ENCODE assay signal across 8 cellular contexts in the genomic region with DNA sequence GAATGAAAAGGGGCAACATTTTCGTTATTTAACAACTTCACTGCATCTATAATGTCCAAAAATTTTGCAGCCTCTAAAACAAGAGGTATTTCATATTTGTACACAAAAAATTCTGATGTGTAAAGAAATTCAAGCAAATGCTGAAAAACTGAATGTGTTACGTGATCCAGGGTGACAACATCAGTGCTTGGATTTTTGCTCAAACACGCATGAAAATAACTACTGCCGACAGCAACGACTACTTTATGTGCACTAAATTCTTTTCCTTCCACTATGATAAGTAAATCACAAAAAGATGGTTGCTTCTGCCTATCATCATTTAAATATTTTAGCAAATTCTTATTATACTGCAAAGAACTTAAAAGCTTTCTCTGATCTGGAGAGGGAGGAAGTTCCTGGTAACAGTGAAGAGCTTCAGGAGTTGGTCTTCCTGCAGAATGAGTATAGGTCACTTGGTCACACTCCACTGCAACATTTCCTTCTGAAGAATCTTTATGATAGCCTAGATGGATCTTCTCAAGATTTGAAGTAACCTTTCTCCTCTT. TPM values are rescaled to one million over a fixed set of nuclear protein-coding genes. Genes with fewer than 3 reads are reported as not detected.
DNase-seq lines count a peak whose midpoint lies in the region; ATAC-seq, FAIRE-seq and TF ChIP-seq lines count a peak whose summit lies in the region.

No MANE protein-coding gene starts in this region.

- H3K27me3 ChIP-seq in ACC112 (ENCODE audit: insufficient read depth, low read length) = no peaks in the 10 kb centered on the region
- no peaks in the 10 kb centered on the region for H3K27me3 ChIP-seq in GM23248 (replicated peaks; ENCODE audit: insufficient read depth)
- no peaks in the 10 kb centered on the region for H3K27me3 ChIP-seq in left lung

- TF ChIP-seq CTCF in left lung (IDR thresholded peaks at IDR 0.05) (no peak), type B pancreatic cell (conservative IDR thresholded peaks at IDR 0.05) (no peak)

- H3K79me2 ChIP-seq in ACC112 (ENCODE audit: control insufficient read depth, insufficient read depth, low read length, unreplicated experiment) = peaks cover 50% of the 10 kb centered on the region
- peaks cover 71% of the 10 kb centered on the region for H3K79me2 ChIP-seq in GM23248 (ENCODE audit: insufficient read depth)

- 23 to 28% methylated on average over 5 of the region's 5 CpGs for WGBS in GM23248 (ENCODE audit: low coverage in 1 of 2, low lambda C conversion rate in 2 of 2, missing lambda C conversion rate in 2 of 2), 2 experiments

- no peaks in the 10 kb centered on the region for H3K27me3 Mint-ChIP-seq in activated T-helper 17 cell treated with anti-CD3 and anti-CD28 coated beads, Interleukin-2, amount 50 U/mL, for 72 hours
- H3K27me3 Mint-ChIP-seq in type B pancreatic cell = no peaks in the 10 kb centered on the region

- H3K9ac ChIP-seq in GM23248 = peak overlapping the region; percentile 95

- peaks cover 3% of the 10 kb centered on the region; the same call in 1 of the 2 replicates for H4K20me1 ChIP-seq in GM23248 (ENCODE audit: insufficient read depth)

- H3K27ac Mint-ChIP-seq in activated T-helper 17 cell treated with anti-CD3 and anti-CD28 coated beads, Interleukin-2, amount 50 U/mL, for 72 hours = peak overlapping the region; percentile 97
- peak overlapping the region; percentile 94 for H3K27ac Mint-ChIP-seq in type B pancreatic cell

- peak overlapping the region; percentile 95 for H3K4me2 ChIP-seq in GM23248 (ENCODE audit: unreplicated experiment)

- H3K27ac ChIP-seq in ACC112 (ENCODE audit: low read depth, low read length) (no peak overlapping the region), GM23248 (peak overlapping the region; percentile 90), left lung (peak overlapping the region; percentile 94 to 97)

- peaks cover 49% of the 10 kb centered on the region for H3K4me1 Mint-ChIP-seq in activated T-helper 17 cell treated with anti-CD3 and anti-CD28 coated beads, Interleukin-2, amount 50 U/mL, for 72 hours
- H3K4me1 Mint-ChIP-seq in type B pancreatic cell (ENCODE audit: unreplicated experiment) = peaks cover 41% of the 10 kb centered on the region

- peak overlapping the region; percentile 99 for H3K4me3 Mint-ChIP-seq in activated T-helper 17 cell treated with anti-CD3 and anti-CD28 coated beads, Interleukin-2, amount 50 U/mL, for 72 hours
- H3K4me3 Mint-ChIP-seq in type B pancreatic cell = peak overlapping the region; percentile 97

- peaks cover 24% of the 10 kb centered on the region for H3K4me1 ChIP-seq in ACC112 (ENCODE audit: control insufficient read depth, insufficient read depth, low read length, unreplicated experiment)
- H3K4me1 ChIP-seq in GM23248 (ENCODE audit: insufficient read depth) = peaks cover 39% of the 10 kb centered on the region
- H3K4me1 ChIP-seq in left lung = peaks cover 22 to 51% of the 10 kb centered on the region in 2 donors

- H2AFZ ChIP-seq in ACC112 (ENCODE audit: low read length, unreplicated experiment) = peak overlapping the region; percentile 78
- H2AFZ ChIP-seq in GM23248 = peak overlapping the region; percentile 83

- H3F3A ChIP-seq in GM23248 (ENCODE audit: insufficient read depth) = peaks cover 26% of the 10 kb centered on the region

- ATAC-seq in activated T-helper 17 cell treated with anti-CD3 and anti-CD28 coated beads, Interleukin-2, amount 50 U/mL, for 72 hours (replicated peaks) = no peak
- ATAC-seq in left lung (peak; percentile 18), HG03095 (IDR thresholded peaks at IDR 0.05; ENCODE audit: unreplicated experiment) (no peak)

- in situ Hi-C loops in GM23248 (cut with MboI) = no loop called here

- H3K9me3 ChIP-seq in GM23248 (ENCODE audit: low read depth) (no peaks in the 10 kb centered on the region), left lung (no peaks in the 10 kb centered on the region)

- DNase-seq in GM23248 (peak; percentile 48), left lung (no peak), type B pancreatic cell (ENCODE audit: extremely low spot score, unreplicated experiment) (no peak), NCI-H1092 treated with DMSO at 0.1 percent for 48 hours (lab: John Stamatoyannopoulos, UW) (no peak), urothelium cell line (ENCODE audit: low spot score) (no peak)

- intact Hi-C loops in left lung (cut with DNase I) = no loop called here

- H3K9me2 ChIP-seq in GM23248 (ENCODE audit: insufficient read depth) = no peaks in the 10 kb centered on the region

- H3K36me3 Mint-ChIP-seq in activated T-helper 17 cell treated with anti-CD3 and anti-CD28 coated beads, Interleukin-2, amount 50 U/mL, for 72 hours (ENCODE audit: low read depth) = peaks cover 27% of the 10 kb centered on the region
- peaks cover 16% of the 10 kb centered on the region for H3K36me3 Mint-ChIP-seq in type B pancreatic cell

- FAIRE-seq in urothelium cell line (lab: Jason Lieb, UNC) = no peak

- H3K4me3 ChIP-seq in ACC112 (ENCODE audit: low read depth, low read length) (peak overlapping the region; percentile 95), GM23248 (peak overlapping the region; percentile 85), left lung (peak overlapping the region; percentile 77 to 79)

- H3K36me3 ChIP-seq in ACC112 (ENCODE audit: insufficient read depth, low read length) (no peaks in the 10 kb centered on the region), GM23248 (ENCODE audit: low read depth) (no peaks in the 10 kb centered on the region), left lung (no peaks in the 10 kb centered on the region)

- H3K9me3 Mint-ChIP-seq in activated T-helper 17 cell treated with anti-CD3 and anti-CD28 coated beads, Interleukin-2, amount 50 U/mL, for 72 hours = no peaks in the 10 kb centered on the region
- no peaks in the 10 kb centered on the region for H3K9me3 Mint-ChIP-seq in type B pancreatic cell

RNA-seq across cellular contexts. Expression of a gene that starts 1.1 kb away (rescaled TPM):
- 13.7 and 14.6 TPM in 2 replicates for total RNA-seq in GM23248 (2014; rRNA removed; shearing (Covaris generic))
- 4.8 and 4.9 TPM in 2 replicates for polyA plus RNA-seq in GM23248 (2016; fragmentation: Nextera tagmentation; extraction: Ambion mirVana)
- total RNA-seq in activated T-helper 17 cell treated with anti-CD3 and anti-CD28 coated beads, Interleukin-2, amount 50 U/mL, for 72 hours = 10 to 100 TPM in 1 of 2 donors, 1 to 10 TPM in 1; 5.9 to 13.4 TPM
- total RNA-seq in left lung (10 to 100 TPM; 14.7 to 16.3 TPM), type B pancreatic cell (ENCODE audit: low replicate concordance) (13.1 and 17.6 TPM in 2 replicates)

RNA-seq across cellular contexts. Expression of a gene that starts 53.5 kb away (rescaled TPM):
- total RNA-seq in GM23248 (2014; rRNA removed; shearing (Covaris generic)) = 17.2 and 21.4 TPM in 2 replicates
- polyA plus RNA-seq in GM23248 (2016; fragmentation: Nextera tagmentation; extraction: Ambion mirVana) = 6.1 and 7.3 TPM in 2 replicates
- 10 to 100 TPM; 59.0 to 61.5 TPM for total RNA-seq in activated T-helper 17 cell treated with anti-CD3 and anti-CD28 coated beads, Interleukin-2, amount 50 U/mL, for 72 hours
- total RNA-seq in left lung (1 to 10 TPM; 1.1 to 6.4 TPM), type B pancreatic cell (ENCODE audit: low replicate concordance) (13.0 and 38.6 TPM in 2 replicates)
